ENCODE assay signal across 38 cellular contexts in the genomic region with DNA sequence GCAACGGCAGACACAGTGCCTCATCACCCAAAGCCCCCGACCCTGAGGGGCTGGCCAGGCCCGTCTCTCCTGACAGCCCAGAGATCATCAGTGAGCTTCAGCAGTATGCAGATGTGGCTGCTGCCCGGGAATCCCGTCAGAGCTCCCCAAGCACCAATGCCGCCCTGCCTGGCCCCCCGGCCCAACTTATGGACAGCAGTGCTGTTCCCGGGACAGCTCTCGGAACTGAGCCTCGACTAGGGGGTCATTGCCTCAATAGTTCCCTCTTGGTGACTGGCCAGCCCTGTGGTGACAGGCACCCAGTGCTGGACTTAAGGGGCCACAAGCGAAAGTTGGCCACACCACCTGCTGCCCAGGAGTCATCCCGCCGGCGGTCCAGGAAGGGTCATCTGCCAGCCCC. TPM values are rescaled to one million over a fixed set of nuclear protein-coding genes. Genes with fewer than 3 reads are reported as not detected.
"Had no signal": no experiment of that assay in that cellular context is flagged by ENCODE, and none has a peak within 500 bp of the region (broad histone marks: within the 10 kb centered on the region; RNA-seq: fewer than 3 reads in every experiment).

No MANE protein-coding gene starts in this region.

- H3K9me3 Mint-ChIP-seq: activated naive CD4-positive, alpha-beta T cell treated with anti-CD3 and anti-CD28 coated beads for 36 hours; activated naive CD4-positive, alpha-beta T cell treated with anti-CD3 and anti-CD28 coated beads, Interleukin-2, amount 10 ng/mL, durations not matched to agents 7 days and 5 days; activated naive CD4-positive, alpha-beta T cell treated with anti-CD3 and anti-CD28 coated beads, Interleukin-2, amount 50 U/mL, for 24 hours; activated naive CD4-positive, alpha-beta T cell treated with anti-CD3 and anti-CD28 coated beads, Interleukin-2, amount 50 U/mL, for 72 hours; activated naive CD8-positive, alpha-beta T cell treated with anti-CD3 and anti-CD28 coated beads for 36 hours; activated naive CD8-positive, alpha-beta T cell treated with anti-CD3 and anti-CD28 coated beads, Interleukin-2, amount 10 ng/mL, durations not matched to agents 7 days and 5 days; activated naive CD8-positive, alpha-beta T cell treated with anti-CD3 and anti-CD28 coated beads, Interleukin-2, amount 50 U/mL, for 24 hours; activated T-cell treated with anti-CD3 and anti-CD28 coated beads, Interleukin-2, amount 50 U/mL, for 24 hours; activated T-cell treated with anti-CD3 and anti-CD28 coated beads, Interleukin-2, amount 50 U/mL, for 4 hours; activated T-cell treated with anti-CD3 and anti-CD28 coated beads, Interleukin-2, amount 50 U/mL, for 72 hours; activated T-helper 1 cell treated with anti-CD3 and anti-CD28 coated beads, Interleukin-12 subunit alpha, Interleukin-12 subunit beta, Interleukin-2, Interleukin-4 antibody, amounts not matched to agents 30 ng/mL and 10 ng/mL and 1 ng/mL, durations not matched to agents 14 hours and 24 hours and 36 hours; activated T-helper 17 cell treated with anti-CD3 and anti-CD28 coated beads, Interleukin-2, amount 50 U/mL, for 72 hours; activated T-helper 2 cell treated with anti-CD3 and anti-CD28 coated beads, Interferon-gamma antibody, Interleukin-2, Interleukin-4, amounts not matched to agents 10 μg/mL and 5 μg/mL and 100 μg/mL, durations not matched to agents 14 hours and 24 hours and 36 hours; central memory CD8-positive, alpha-beta T cell had no signal

- H3K4me3 Mint-ChIP-seq: activated naive CD4-positive, alpha-beta T cell treated with anti-CD3 and anti-CD28 coated beads for 36 hours; activated naive CD4-positive, alpha-beta T cell treated with anti-CD3 and anti-CD28 coated beads, Interleukin-2, amount 10 ng/mL, durations not matched to agents 7 days and 5 days; activated naive CD4-positive, alpha-beta T cell treated with anti-CD3 and anti-CD28 coated beads, Interleukin-2, amount 50 U/mL, for 24 hours; activated naive CD8-positive, alpha-beta T cell; activated naive CD8-positive, alpha-beta T cell treated with anti-CD3 and anti-CD28 coated beads for 36 hours; activated naive CD8-positive, alpha-beta T cell treated with anti-CD3 and anti-CD28 coated beads, Interleukin-2, amount 10 ng/mL, durations not matched to agents 7 days and 5 days; activated naive CD8-positive, alpha-beta T cell treated with anti-CD3 and anti-CD28 coated beads, Interleukin-2, amount 50 U/mL, for 24 hours; activated T-cell treated with anti-CD3 and anti-CD28 coated beads, Interleukin-2, amount 50 U/mL, for 24 hours; activated T-cell treated with anti-CD3 and anti-CD28 coated beads, Interleukin-2, amount 50 U/mL, for 4 hours; activated T-cell treated with anti-CD3 and anti-CD28 coated beads, Interleukin-2, amount 50 U/mL, for 72 hours; activated T-helper 1 cell treated with anti-CD3 and anti-CD28 coated beads, Interleukin-12 subunit alpha, Interleukin-12 subunit beta, Interleukin-2, Interleukin-4 antibody, amounts not matched to agents 30 ng/mL and 10 ng/mL and 1 ng/mL, durations not matched to agents 14 hours and 24 hours and 36 hours; activated T-helper 17 cell treated with anti-CD3 and anti-CD28 coated beads, Interleukin-2, amount 50 U/mL, for 72 hours; brain; central memory CD8-positive, alpha-beta T cell had no signal

- H3K27ac ChIP-seq: adrenal gland, ascending aorta, body of pancreas, brain microvascular endothelial cell, breast epithelium, cardiac muscle cell had no signal

- H3K36me3 Mint-ChIP-seq: activated naive CD4-positive, alpha-beta T cell treated with anti-CD3 and anti-CD28 coated beads, Interleukin-2, amount 50 U/mL, for 72 hours had no signal

- H3K27me3 ChIP-seq: adrenal gland, ascending aorta, body of pancreas, brain microvascular endothelial cell, breast epithelium, cardiac muscle cell had no signal

- DNase-seq: activated effector memory CD4-positive, alpha-beta T cell treated with anti-CD3 and anti-CD28 coated beads, Interleukin-2, amount 50 U/mL, for 16 hours; activated effector memory CD4-positive, alpha-beta T cell treated with Interleukin-2 at 50 U/mL for 16 hours; activated gamma-delta T cell; activated gamma-delta T cell treated with Interleukin-2 at 50 U/mL for 16 hours; activated naive CD4-positive, alpha-beta T cell; activated naive CD4-positive, alpha-beta T cell treated with anti-CD3 and anti-CD28 coated beads for 36 hours; activated naive CD4-positive, alpha-beta T cell treated with anti-CD3 and anti-CD28 coated beads, Interleukin-2, amount 10 ng/mL, durations not matched to agents 7 days and 5 days; activated naive CD4-positive, alpha-beta T cell treated with anti-CD3 and anti-CD28 coated beads, Interleukin-2, amount 50 U/mL, for 16 hours; activated naive CD4-positive, alpha-beta T cell treated with Interleukin-2 at 50 U/mL for 16 hours; activated naive CD8-positive, alpha-beta T cell treated with anti-CD3 and anti-CD28 coated beads for 36 hours; activated naive CD8-positive, alpha-beta T cell treated with anti-CD3 and anti-CD28 coated beads, Interleukin-2, amount 10 ng/mL, durations not matched to agents 7 days and 5 days; activated naive CD8-positive, alpha-beta T cell treated with anti-CD3 and anti-CD28 coated beads, Interleukin-2, amount 50 U/mL, for 24 hours; activated T-cell treated with anti-CD3 and anti-CD28 coated beads, Interleukin-2, amount 50 U/mL, for 1 hour; activated T-cell treated with anti-CD3 and anti-CD28 coated beads, Interleukin-2, amount 50 U/mL, for 24 hours; activated T-cell treated with anti-CD3 and anti-CD28 coated beads, Interleukin-2, amount 50 U/mL, for 4 hours; activated T-cell treated with anti-CD3 and anti-CD28 coated beads, Interleukin-2, amount 50 U/mL, for 48 hours; activated T-cell treated with anti-CD3 and anti-CD28 coated beads, Interleukin-2, amount 50 U/mL, for 72 hours; adrenal gland; amniotic stem cell; amygdala; anterior cingulate cortex; aorta; body of pancreas; brain microvascular endothelial cell; caudate nucleus; central memory CD4-positive, alpha-beta T cell; cerebellar nuclear complex had no signal

- H3K27me3 Mint-ChIP-seq: activated naive CD4-positive, alpha-beta T cell treated with anti-CD3 and anti-CD28 coated beads, Interleukin-2, amount 10 ng/mL, durations not matched to agents 7 days and 5 days; activated naive CD4-positive, alpha-beta T cell treated with anti-CD3 and anti-CD28 coated beads, Interleukin-2, amount 50 U/mL, for 24 hours; activated naive CD8-positive, alpha-beta T cell; activated naive CD8-positive, alpha-beta T cell treated with anti-CD3 and anti-CD28 coated beads for 36 hours; activated naive CD8-positive, alpha-beta T cell treated with anti-CD3 and anti-CD28 coated beads, Interleukin-2, amount 10 ng/mL, durations not matched to agents 7 days and 5 days; activated naive CD8-positive, alpha-beta T cell treated with anti-CD3 and anti-CD28 coated beads, Interleukin-2, amount 50 U/mL, for 24 hours; activated T-cell treated with anti-CD3 and anti-CD28 coated beads, Interleukin-2, amount 50 U/mL, for 24 hours; activated T-helper 17 cell treated with anti-CD3 and anti-CD28 coated beads, Interleukin-2, amount 50 U/mL, for 72 hours; brain; central memory CD8-positive, alpha-beta T cell had no signal

- H3K27ac Mint-ChIP-seq: activated naive CD4-positive, alpha-beta T cell treated with anti-CD3 and anti-CD28 coated beads for 36 hours; activated naive CD4-positive, alpha-beta T cell treated with anti-CD3 and anti-CD28 coated beads, Interleukin-2, amount 10 ng/mL, durations not matched to agents 7 days and 5 days; activated naive CD4-positive, alpha-beta T cell treated with anti-CD3 and anti-CD28 coated beads, Interleukin-2, amount 50 U/mL, for 24 hours; activated naive CD8-positive, alpha-beta T cell; activated naive CD8-positive, alpha-beta T cell treated with anti-CD3 and anti-CD28 coated beads for 36 hours; activated naive CD8-positive, alpha-beta T cell treated with anti-CD3 and anti-CD28 coated beads, Interleukin-2, amount 10 ng/mL, durations not matched to agents 7 days and 5 days; activated naive CD8-positive, alpha-beta T cell treated with anti-CD3 and anti-CD28 coated beads, Interleukin-2, amount 50 U/mL, for 24 hours; activated T-cell treated with anti-CD3 and anti-CD28 coated beads, Interleukin-2, amount 50 U/mL, for 72 hours; activated T-helper 1 cell treated with anti-CD3 and anti-CD28 coated beads, Interleukin-12 subunit alpha, Interleukin-12 subunit beta, Interleukin-2, Interleukin-4 antibody, amounts not matched to agents 30 ng/mL and 10 ng/mL and 1 ng/mL, durations not matched to agents 14 hours and 24 hours and 36 hours; activated T-helper 2 cell treated with anti-CD3 and anti-CD28 coated beads, Interferon-gamma antibody, Interleukin-2, Interleukin-4, amounts not matched to agents 10 μg/mL and 5 μg/mL and 100 μg/mL, durations not matched to agents 14 hours and 24 hours and 36 hours had no signal

- ATAC-seq: activated naive CD4-positive, alpha-beta T cell treated with anti-CD3 and anti-CD28 coated beads, Interleukin-2, amount 50 U/mL, for 72 hours; activated naive CD8-positive, alpha-beta T cell treated with anti-CD3 and anti-CD28 coated beads, Interleukin-2, amount 50 U/mL, for 24 hours; activated T-cell treated with anti-CD3 and anti-CD28 coated beads, Interleukin-2, amount 50 U/mL, for 4 hours; activated T-cell treated with anti-CD3 and anti-CD28 coated beads, Interleukin-2, amount 50 U/mL, for 72 hours; activated T-helper 17 cell treated with anti-CD3 and anti-CD28 coated beads, Interleukin-2, amount 50 U/mL, for 72 hours; body of pancreas had no signal

- H3K9me3 ChIP-seq: adrenal gland, ascending aorta, body of pancreas, breast epithelium had no signal

- H3K4me3 ChIP-seq: adrenal gland, ascending aorta, body of pancreas, breast epithelium, cardiac muscle cell had no signal

- H3K4me1 ChIP-seq: adrenal gland, ascending aorta, body of pancreas, breast epithelium had no signal

- H3K36me3 ChIP-seq: breast epithelium had no signal

- H3K4me1 Mint-ChIP-seq: activated naive CD8-positive, alpha-beta T cell treated with anti-CD3 and anti-CD28 coated beads, Interleukin-2, amount 50 U/mL, for 24 hours; activated T-helper 17 cell treated with anti-CD3 and anti-CD28 coated beads, Interleukin-2, amount 50 U/mL, for 72 hours; brain; central memory CD8-positive, alpha-beta T cell had no signal

RNA-seq across cellular contexts. Expression of a gene that starts 44.4 kb away (rescaled TPM):
- total RNA-seq: ascending aorta had no signal
- polyA plus RNA-seq: cardiac muscle cell had no signal
